ENCODE assay signal across 7 cellular contexts in the genomic region with DNA sequence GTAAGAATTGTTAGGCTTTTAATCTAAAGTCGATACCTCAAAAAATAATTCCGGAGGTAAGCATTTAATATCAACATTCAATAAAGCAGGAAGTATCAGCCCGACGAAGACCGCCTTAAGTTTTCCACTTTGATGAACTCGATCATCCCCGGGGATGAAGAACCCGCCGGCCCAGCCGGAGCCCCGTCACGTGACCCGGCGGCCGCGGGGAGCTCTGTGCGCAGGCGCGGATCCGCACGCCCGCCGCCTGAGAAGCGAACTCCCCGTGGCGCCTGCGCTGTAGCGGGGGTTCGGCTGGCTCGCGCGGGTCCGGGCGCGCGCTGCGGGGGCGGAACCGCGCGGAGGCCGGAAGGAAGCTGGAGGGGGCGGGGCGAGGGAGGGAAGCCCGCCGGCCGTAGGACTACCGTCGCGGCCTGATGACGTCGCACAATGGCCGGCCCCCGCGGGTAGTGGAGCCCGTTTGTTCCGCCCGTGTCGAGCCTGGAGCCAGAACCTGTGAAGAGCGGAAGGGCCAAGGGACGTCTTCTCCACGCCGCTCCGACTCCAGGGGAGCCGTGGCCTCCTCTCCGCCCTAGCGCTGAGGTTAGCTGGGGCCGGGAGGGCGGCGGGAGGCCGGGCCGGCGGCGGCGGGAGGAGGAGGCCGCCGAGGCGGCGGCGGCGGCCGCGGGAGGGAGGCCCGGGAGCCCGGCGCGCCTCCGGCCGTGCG.
DNase-seq lines count a peak whose midpoint lies in the region; ATAC-seq and FAIRE-seq lines count a peak whose summit lies in the region.

A gene (plus strand): TSS at position 419 of the 706 bp plus-strand sequence. CDS start 6,721 bp downstream, outside the sequence.

- ATAC-seq in HG03025 (IDR thresholded peaks at IDR 0.05; ENCODE audit: low FRiP score, unreplicated experiment): peak; percentile 68

- DNase-seq in GM18507 (ENCODE audit: extremely low spot score, insufficient read length, low read depth): peak; percentile 99
- peak; percentile 30 for DNase-seq in NCI-H2081 treated with DMSO at 0.1 percent for 48 hours (lab: John Stamatoyannopoulos, UW)
- DNase-seq in T1000 (lab: John Stamatoyannopoulos, UW): peak; percentile 84
- peak; percentile 100 for DNase-seq in astrocyte of the hippocampus (ENCODE audit: low read depth, low spot score)
- DNase-seq in hippocampal formation (lab: John Stamatoyannopoulos, UW): peak; percentile 88 to 92
- peak; percentile 95 for DNase-seq in retina

- FAIRE-seq in GM18507 (lab: Jason Lieb, UNC): peak; percentile 80

Comparison
In these comparisons a context has a peak if more than half of its experiments do, and no peak if none do; other contexts are left out.
1. Peak in every context shown above with its lines: DNase-seq and ATAC-seq.
2. DNase-seq: peak in every context shown above with its lines; median percentile 100 in astrocyte of the hippocampus; 99 in GM18507; 95 in retina; 90 in hippocampal formation; 84 in T1000; 30 in NCI-H2081 treated with DMSO at 0.1 percent for 48 hours.